Comparison of ENCODE assay signal across 8 cellular contexts in genomic region chr12:85448548-85449139, GRCh38.
DNase-seq lines count a peak whose midpoint lies in the region; ATAC-seq and TF ChIP-seq lines count a peak whose summit lies in the region.

No MANE protein-coding gene starts in this region.

- no peak overlapping the region for H3K4me3 Mint-ChIP-seq in nephron

- in situ Hi-C loops in astrocyte of the spinal cord (cut with HindIII; ENCODE audit: low sequenced_read_pairs) = no loop called here

- no peaks in the 10 kb centered on the region for H3K27me3 Mint-ChIP-seq in nephron (ENCODE audit: low read depth)

- no peak overlapping the region for H3K27ac Mint-ChIP-seq in nephron

- TF ChIP-seq CTCF in LNCAP (IDR thresholded peaks at IDR 0.05) (peak; percentile 60), astrocyte of the spinal cord (IDR thresholded peaks at IDR 0.05; ENCODE audit: low read depth, low read length) (peak; percentile 45), nephron (IDR thresholded peaks at IDR 0.05; ENCODE audit: unreplicated experiment in 3 of 3) (peak; percentile 47 to 64 (median 48))

- no peaks in the 10 kb centered on the region for H3K9me3 Mint-ChIP-seq in nephron

- peak; percentile 32 for DNase-seq in astrocyte of the spinal cord (ENCODE audit: low read depth, low spot score)
- DNase-seq in stimulated activated CD4-positive, alpha-beta T cell treated with anti-CD3 and anti-CD28 coated beads, Interleukin-15, amount 100 ng/mL, for 24 hours = no peak
- DNase-seq in activated CD4-positive, CD25-positive, alpha-beta regulatory T cell treated with anti-CD3 and anti-CD28 coated beads, Interleukin-2, amount 50 U/mL, for 72 hours = no peak
- DNase-seq in activated CD8-positive, alpha-beta memory T cell treated with anti-CD3 and anti-CD28 coated beads, Interleukin-2, amount 50 U/mL, for 48 hours = no peak

- H3K4me3 ChIP-seq in astrocyte of the spinal cord (ENCODE audit: low read depth, low read length) = no peak overlapping the region

- no peaks in the 10 kb centered on the region for H3K36me3 Mint-ChIP-seq in nephron (ENCODE audit: low read depth)

- ATAC-seq in GM18502 (IDR thresholded peaks at IDR 0.05; ENCODE audit: poor library complexity, unreplicated experiment) (peak; percentile 51), HG02759 (IDR thresholded peaks at IDR 0.05; ENCODE audit: unreplicated experiment) (no peak)

- H3K4me1 Mint-ChIP-seq in nephron = peaks cover 7% of the 10 kb centered on the region
